1 cellular context compared by ENCODE assay signal in the genomic region with DNA sequence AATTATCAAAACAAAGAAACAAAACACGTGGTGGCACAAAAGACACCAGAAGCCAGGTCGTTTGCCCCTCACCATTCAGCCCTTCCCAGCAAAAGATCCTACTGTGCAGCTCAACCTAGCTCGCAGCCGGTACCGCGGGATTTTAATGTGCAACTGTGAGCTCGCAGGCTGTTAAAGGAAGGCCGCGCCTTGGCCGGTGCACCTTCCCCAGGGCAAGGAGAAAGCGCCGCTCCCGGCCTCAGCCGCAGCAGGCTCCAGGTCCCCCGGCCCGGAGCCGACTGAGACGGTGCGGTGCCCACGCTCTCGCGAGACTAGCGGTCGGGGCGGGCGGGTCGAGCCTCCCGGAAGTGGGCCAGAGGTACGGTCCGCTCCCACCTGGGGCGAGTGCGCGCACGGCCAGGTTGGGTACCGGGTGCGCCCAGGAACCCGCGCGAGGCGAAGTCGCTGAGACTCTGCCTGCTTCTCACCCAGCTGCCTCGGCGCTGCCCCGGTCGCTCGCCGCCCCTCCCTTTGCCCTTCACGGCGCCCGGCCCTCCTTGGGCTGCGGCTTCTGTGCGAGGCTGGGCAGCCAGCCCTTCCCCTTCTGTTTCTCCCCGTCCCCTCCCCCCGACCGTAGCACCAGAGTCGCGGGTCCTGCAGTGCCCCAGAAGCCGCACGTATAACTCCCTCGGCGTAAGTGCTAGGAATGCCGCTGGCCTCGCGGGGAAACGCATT.
TF ChIP-seq lines count a peak whose summit lies in the region.

Gene AGL, plus strand, starts transcription at position 618 of the 714 bp plus-strand sequence. CDS start 682 bp downstream, outside the sequence.

TF ChIP-seq in HepG2, 621 proteins besides CTCF, POLR2A, EP300 and RAD21 (continued from another document):
- TF ChIP-seq, protein P1, sequence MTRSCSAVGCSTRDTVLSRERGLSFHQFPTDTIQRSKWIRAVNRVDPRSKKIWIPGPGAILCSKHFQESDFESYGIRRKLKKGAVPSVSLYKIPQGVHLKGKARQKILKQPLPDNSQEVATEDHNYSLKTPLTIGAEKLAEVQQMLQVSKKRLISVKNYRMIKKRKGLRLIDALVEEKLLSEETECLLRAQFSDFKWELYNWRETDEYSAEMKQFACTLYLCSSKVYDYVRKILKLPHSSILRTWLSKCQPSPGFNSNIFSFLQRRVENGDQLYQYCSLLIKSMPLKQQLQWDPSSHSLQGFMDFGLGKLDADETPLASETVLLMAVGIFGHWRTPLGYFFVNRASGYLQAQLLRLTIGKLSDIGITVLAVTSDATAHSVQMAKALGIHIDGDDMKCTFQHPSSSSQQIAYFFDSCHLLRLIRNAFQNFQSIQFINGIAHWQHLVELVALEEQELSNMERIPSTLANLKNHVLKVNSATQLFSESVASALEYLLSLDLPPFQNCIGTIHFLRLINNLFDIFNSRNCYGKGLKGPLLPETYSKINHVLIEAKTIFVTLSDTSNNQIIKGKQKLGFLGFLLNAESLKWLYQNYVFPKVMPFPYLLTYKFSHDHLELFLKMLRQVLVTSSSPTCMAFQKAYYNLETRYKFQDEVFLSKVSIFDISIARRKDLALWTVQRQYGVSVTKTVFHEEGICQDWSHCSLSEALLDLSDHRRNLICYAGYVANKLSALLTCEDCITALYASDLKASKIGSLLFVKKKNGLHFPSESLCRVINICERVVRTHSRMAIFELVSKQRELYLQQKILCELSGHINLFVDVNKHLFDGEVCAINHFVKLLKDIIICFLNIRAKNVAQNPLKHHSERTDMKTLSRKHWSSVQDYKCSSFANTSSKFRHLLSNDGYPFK (CRISPR knock-in tag; IDR thresholded peaks at IDR 0.05; ENCODE audit: borderline replicate concordance) = peak; percentile 89
- peak; percentile 41; the same call in 1 of the 2 replicates for TF ChIP-seq KDM4B (CRISPR knock-in tag; IDR thresholded peaks at IDR 0.05)
TF ChIP-seq in HepG2: peak in this region for 318.
